10 cellular contexts compared by ENCODE assay signal in genomic region chr12:125193798-125194562, GRCh38. TPM values are rescaled to one million over a fixed set of nuclear protein-coding genes. Genes with fewer than 3 reads are reported as not detected.
DNase-seq lines count a peak whose midpoint lies in the region; ATAC-seq and TF ChIP-seq lines count a peak whose summit lies in the region.
"Had no signal": no experiment of that assay in that cellular context is flagged by ENCODE, and none has a peak within 500 bp of the region (broad histone marks: within the 10 kb centered on the region; RNA-seq: fewer than 3 reads in every experiment).

No MANE protein-coding gene starts in this region.

- ATAC-seq in HG03159 (IDR thresholded peaks at IDR 0.05; ENCODE audit: unreplicated experiment) = no peak
- ATAC-seq: stimulated activated naive B cell treated with anti-CD40 and anti-IgM and Interleukin-4, amounts not matched to agents 10 μg/mL and 1 μg/mL and 100 μg/mL, for 72 hours had no signal

- H3K36me3 ChIP-seq in WERI-Rb-1 (no peaks in the 10 kb centered on the region), Peyer's patch (no peaks in the 10 kb centered on the region), ascending aorta (no peaks in the 10 kb centered on the region)

- H3K9me3 ChIP-seq in WERI-Rb-1 (ENCODE audit: severe bottlenecking) = no peaks in the 10 kb centered on the region
- H3K9me3 ChIP-seq in Peyer's patch = no peaks in the 10 kb centered on the region
- no peaks in the 10 kb centered on the region for H3K9me3 ChIP-seq in ascending aorta

- H3K4me3 ChIP-seq in WERI-Rb-1 (ENCODE audit: low read depth, low read length) = peak overlapping the region; percentile 19
- H3K4me3 ChIP-seq in Peyer's patch = no peak overlapping the region
- no peak overlapping the region for H3K4me3 ChIP-seq in ascending aorta

- TF ChIP-seq CTCF in WERI-Rb-1 (IDR thresholded peaks at IDR 0.05; ENCODE audit: low read depth, low read length) (peak; percentile 28), Peyer's patch (IDR thresholded peaks at IDR 0.05) (no peak), ascending aorta (IDR thresholded peaks at IDR 0.05) (no peak)

- no peaks in the 10 kb centered on the region for H3K4me1 ChIP-seq in Peyer's patch
- H3K4me1 ChIP-seq in ascending aorta = no peaks in the 10 kb centered on the region

- DNase-seq in AG20443 (ENCODE audit: low spot score) = peak; percentile 34
- DNase-seq in HPDE6-E6E7 (ENCODE audit: extremely low spot score) = peak; percentile 22
- peak; percentile 54 for DNase-seq in WERI-Rb-1
- peak; percentile 66 for DNase-seq in iPS-NIHi7 (ENCODE audit: extremely low spot score)
- no peak for DNase-seq in ureter (ENCODE audit: low spot score)
- DNase-seq in Peyer's patch = no peak
- DNase-seq in ascending aorta (ENCODE audit: low spot score in 2 of 2) = no peak
- DNase-seq: left cardiac atrium; stimulated activated naive B cell treated with anti-CD40 and anti-IgM and Interleukin-4, amounts not matched to agents 10 μg/mL and 1 μg/mL and 100 μg/mL, for 72 hours had no signal

- H3K27me3 ChIP-seq in WERI-Rb-1 (ENCODE audit: insufficient read depth, low read depth, severe bottlenecking) (peaks cover 33% of the 10 kb centered on the region), Peyer's patch (peaks cover 0 to 4% of the 10 kb centered on the region in 2 donors), ascending aorta (no peaks in the 10 kb centered on the region)

- intact Hi-C loops in ascending aorta (cut with DNase I) = no loop called here

- no peak for TF ChIP-seq POLR2A in Peyer's patch (IDR thresholded peaks at IDR 0.05)

- H3K27ac ChIP-seq in WERI-Rb-1 (no peak overlapping the region), Peyer's patch (no peak overlapping the region), ascending aorta (no peak overlapping the region)

RNA-seq across cellular contexts. Expression of gene TMEM132B, which starts 7.8 kb away (rescaled TPM):
- total RNA-seq in ureter = 1.1 TPM
- total RNA-seq in Peyer's patch = 1 to 10 TPM in 1 of 4 donors, under 1 TPM in 2, not detected in 1; 0.13 to 1.7 (median 0.38) TPM
- total RNA-seq in ascending aorta = 1.1 TPM

Comparison
In these comparisons a context has a peak if more than half of its experiments do, and no peak if none do; other contexts are left out.
1. DNase-seq: peak in AG20443 (single experiment), HPDE6-E6E7 (single experiment), WERI-Rb-1 (single experiment) and iPS-NIHi7 (single experiment); none in ureter (single experiment), Peyer's patch (0 of 3) and ascending aorta (0 of 2).